In the genomic region with DNA sequence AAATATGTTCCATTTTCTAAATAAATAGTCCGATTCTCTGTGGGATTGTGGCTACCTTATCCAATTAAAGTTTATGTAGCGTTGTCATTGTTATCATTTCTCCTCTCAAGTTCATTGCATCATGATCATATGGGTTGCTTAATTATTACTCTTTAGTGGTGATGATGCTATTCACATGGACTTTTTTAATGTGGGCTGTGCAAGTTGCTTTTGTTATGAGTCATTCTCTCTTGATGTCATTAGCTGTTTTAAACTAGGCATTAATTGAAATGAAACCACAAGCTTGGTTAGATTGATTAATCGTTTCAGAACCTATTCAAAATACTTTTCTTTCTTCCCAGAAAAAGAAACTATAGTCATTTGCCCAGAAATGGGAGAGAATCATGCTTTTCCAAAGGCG, we compare ENCODE assay signal across 13 cellular contexts.
DNase-seq lines count a peak whose midpoint lies in the region; ATAC-seq and TF ChIP-seq lines count a peak whose summit lies in the region.
"Had no signal": no experiment of that assay in that cellular context is flagged by ENCODE, and none has a peak within 500 bp of the region (broad histone marks: within the 10 kb centered on the region; RNA-seq: fewer than 3 reads in every experiment).

No MANE protein-coding gene starts in this region.

- TF ChIP-seq CTCF in astrocyte of the spinal cord (IDR thresholded peaks at IDR 0.05; ENCODE audit: low read depth, low read length), result no peak

- no peak for ATAC-seq in HG03175 (IDR thresholded peaks at IDR 0.05; ENCODE audit: unreplicated experiment)
- no peak for ATAC-seq in GM21447 (IDR thresholded peaks at IDR 0.05; ENCODE audit: unreplicated experiment)

- in situ Hi-C loops in astrocyte of the spinal cord (cut with HindIII; ENCODE audit: low sequenced_read_pairs), result no loop called here

- DNase-seq in COLO829 (ENCODE audit: low spot score) (peak; percentile 7), LoVo (ENCODE audit: low spot score) (peak; percentile 34), astrocyte of the spinal cord (ENCODE audit: low read depth, low spot score) (peak; percentile 83), kidney glomerular epithelial cell (lab: John Stamatoyannopoulos, UW) (peak; percentile 79), cerebellar nuclear complex (lab: John Stamatoyannopoulos, UW) (no peak), NCI-H2171 (lab: John Stamatoyannopoulos, UW) (no peak)
- DNase-seq: activated CD4-positive, CD25-positive, alpha-beta regulatory T cell treated with anti-CD3 and anti-CD28 coated beads, Interleukin-2, amount 50 U/mL, for 72 hours; activated effector memory CD4-positive, alpha-beta T cell treated with Interleukin-2 at 50 U/mL for 16 hours; DMS79 treated with DMSO at 0.1 percent for 48 hours; dorsolateral prefrontal cortex had no signal

- no peak overlapping the region for H3K4me3 ChIP-seq in astrocyte of the spinal cord (ENCODE audit: low read depth, low read length)
- H3K4me3 ChIP-seq: dorsolateral prefrontal cortex, skin epidermis had no signal

Comparison
In these comparisons a context has a peak if more than half of its experiments do, and no peak if none do; other contexts are left out.
1. DNase-seq: peak in COLO829 (single experiment), LoVo (single experiment), astrocyte of the spinal cord (single experiment) and kidney glomerular epithelial cell (single experiment); none in cerebellar nuclear complex (0 of 2) and NCI-H2171 (single experiment).